Comparison of ENCODE assay signal across 2 cellular contexts in the genomic region with DNA sequence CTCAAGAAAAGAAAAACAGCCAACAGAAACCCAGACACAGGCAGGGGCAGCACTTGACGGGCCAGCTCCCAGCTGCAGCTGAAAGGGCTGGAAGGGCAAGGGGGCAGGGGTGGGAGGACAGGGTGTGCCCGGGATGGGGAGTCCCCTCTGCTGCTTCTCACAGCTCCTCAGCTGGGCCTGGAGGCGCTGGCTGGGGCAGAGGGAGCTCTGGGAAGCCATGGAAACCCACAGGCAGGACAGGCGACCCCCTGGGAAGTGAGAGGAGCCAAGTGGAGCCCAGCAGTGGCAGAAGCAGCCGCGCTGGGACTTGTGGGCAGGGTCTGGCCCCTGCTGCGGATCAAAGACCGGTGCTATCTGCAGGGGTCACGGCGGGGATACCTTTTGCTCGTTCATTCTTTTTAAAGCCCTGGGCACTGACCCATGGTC.
TF ChIP-seq lines count a peak whose summit lies in the region.

No MANE protein-coding gene starts in this region.

TF ChIP-seq in A549, 52 proteins besides CTCF, POLR2A, EP300 and RAD21 (continued from another document):
- no peak for TF ChIP-seq NPAS2 (CRISPR knock-in tag; IDR thresholded peaks at IDR 0.05; ENCODE audit: borderline replicate concordance)
- TF ChIP-seq TP53 (CRISPR knock-in tag; IDR thresholded peaks at IDR 0.05), result no peak
- no peak for TF ChIP-seq FOSL2 (IDR thresholded peaks at IDR 0.05)
- no peak for TF ChIP-seq FOSL2 (CRISPR knock-in tag; IDR thresholded peaks at IDR 0.05)
- no peak for TF ChIP-seq HEYL (CRISPR knock-in tag; IDR thresholded peaks at IDR 0.05)
- TF ChIP-seq NR3C1 (IDR thresholded peaks at IDR 0.05), result no peak
- TF ChIP-seq POLR2AphosphoS2 (conservative IDR thresholded peaks at IDR 0.05; ENCODE audit: low read length), result no peak
- TF ChIP-seq HOXB5 (CRISPR knock-in tag; IDR thresholded peaks at IDR 0.05), result no peak
- TF ChIP-seq FOXS1 (CRISPR knock-in tag; IDR thresholded peaks at IDR 0.05), result no peak
TF ChIP-seq in A549: peak in this region for 0.

TF ChIP-seq in HCT116, 20 proteins besides CTCF, POLR2A, EP300 and RAD21 (continued from another document):
- TF ChIP-seq EZH2phosphoT487 (IDR thresholded peaks at IDR 0.05; ENCODE audit: borderline replicate concordance) (no peak), JUND (IDR thresholded peaks at IDR 0.05) (no peak), CBX3 (IDR thresholded peaks at IDR 0.05; ENCODE audit: low read depth) (no peak), SRF (IDR thresholded peaks at IDR 0.05; ENCODE audit: low read depth) (no peak), ELF1 (IDR thresholded peaks at IDR 0.05; ENCODE audit: borderline replicate concordance, low read depth) (no peak), FOSL1 (IDR thresholded peaks at IDR 0.05; ENCODE audit: low read depth) (no peak), POLR2AphosphoS5 (IDR thresholded peaks at IDR 0.05; ENCODE audit: low read depth, low read length) (no peak), REST (IDR thresholded peaks at IDR 0.05; ENCODE audit: low read depth) (no peak), TCF7L2 (IDR thresholded peaks at IDR 0.05; ENCODE audit: borderline replicate concordance, extremely low read depth, insufficient read depth, insufficient read length) (no peak), ZBTB33 (IDR thresholded peaks at IDR 0.05; ENCODE audit: extremely low read depth, insufficient replicate concordance, low read length) (no peak), CEBPB (IDR thresholded peaks at IDR 0.05; ENCODE audit: low read depth) (no peak), ZNF274 (IDR thresholded peaks at IDR 0.05; ENCODE audit: low read depth, low read length) (no peak), EGR1 (IDR thresholded peaks at IDR 0.05; ENCODE audit: low read depth) (no peak), SP1 (IDR thresholded peaks at IDR 0.05; ENCODE audit: low read depth) (no peak), YY1 (IDR thresholded peaks at IDR 0.05; ENCODE audit: extremely low read depth, insufficient replicate concordance, low read depth, low read length) (no peak), EZH2 (IDR thresholded peaks at IDR 0.05) (no peak)
- TF ChIP-seq, protein P1, sequence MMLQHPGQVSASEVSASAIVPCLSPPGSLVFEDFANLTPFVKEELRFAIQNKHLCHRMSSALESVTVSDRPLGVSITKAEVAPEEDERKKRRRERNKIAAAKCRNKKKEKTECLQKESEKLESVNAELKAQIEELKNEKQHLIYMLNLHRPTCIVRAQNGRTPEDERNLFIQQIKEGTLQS (IDR thresholded peaks at IDR 0.05), result no peak
